ENCODE assay signal across 9 cellular contexts in the genomic region with DNA sequence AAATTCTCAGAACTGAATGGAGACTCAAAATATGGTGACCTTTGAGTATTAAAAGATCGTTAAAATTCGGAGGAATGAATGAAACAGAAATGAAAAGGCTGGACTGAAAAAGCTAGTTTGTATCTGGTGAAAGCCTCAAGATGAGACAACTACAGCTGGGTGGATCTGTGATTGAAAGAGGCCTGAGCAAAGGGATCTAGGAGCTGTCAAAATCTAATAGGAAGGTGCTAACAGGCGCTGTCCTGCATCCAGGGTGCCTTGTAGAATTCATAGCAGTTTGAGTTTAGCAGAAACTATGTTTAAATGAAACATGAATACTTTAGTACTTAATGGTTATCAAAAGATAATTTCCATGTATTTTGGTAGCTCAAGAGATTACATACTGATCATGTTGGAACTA. TPM values are rescaled to one million over a fixed set of nuclear protein-coding genes. Genes with fewer than 3 reads are reported as not detected.
A peak's percentile ranks its signal among the peaks of the same experiment; 100 is the strongest.
DNase-seq lines count a peak whose midpoint lies in the region; ATAC-seq, FAIRE-seq and TF ChIP-seq lines count a peak whose summit lies in the region.
"Had no signal": no experiment of that assay in that cellular context is flagged by ENCODE, and none has a peak within 500 bp of the region (broad histone marks: within the 10 kb centered on the region; RNA-seq: fewer than 3 reads in every experiment).

No MANE protein-coding gene starts in this region.

- ATAC-seq in T-cell (replicated peaks in 1 of 4) = no peak
- ATAC-seq in HG02885 (IDR thresholded peaks at IDR 0.05; ENCODE audit: poor library complexity, unreplicated experiment) = no peak

- FAIRE-seq in GM12891 (lab: Jason Lieb, UNC) (no peak), HTR-8/SVneo (lab: Jason Lieb, UNC) (no peak)

- H3K36me3 ChIP-seq in H7 (replicated peaks; ENCODE audit: control insufficient read depth, insufficient read depth, low read length) = no peaks in the 10 kb centered on the region
- no peaks in the 10 kb centered on the region for H3K36me3 ChIP-seq in skeletal muscle satellite cell (ENCODE audit: insufficient read depth, low read length)

- DNase-seq in H7 = no peak
- DNase-seq in T-cell = no peak
- DNase-seq in fibroblast of villous mesenchyme (ENCODE audit: low read depth) = peak; percentile 34
- DNase-seq in GM12891 (ENCODE audit: insufficient read length, low spot score) = no peak
- no peak for DNase-seq in COR-L47 (lab: John Stamatoyannopoulos, UW)
- no peak for DNase-seq in HTR-8/SVneo (ENCODE audit: insufficient read length, low spot score)
- DNase-seq: occipital lobe had no signal

- H3K4me1 ChIP-seq in skeletal muscle satellite cell (ENCODE audit: control insufficient read depth, insufficient read depth, low read length) = peaks cover 19% of the 10 kb centered on the region

- H3K4me2 ChIP-seq in skeletal muscle satellite cell (ENCODE audit: low read length) = peak overlapping the region; percentile 88

- peak overlapping the region; percentile 86 for H3K9ac ChIP-seq in skeletal muscle satellite cell (ENCODE audit: low read depth, low read length)

- CTCF ChIA-PET in T-cell (lab: Charles Lee) = interaction anchor here in 1 of 2 donors (0.6 to 3.2 kb wide), 15 partner anchors 13 to 96 kb away, joined by 3 to 19 read pairs (median 4); no protein-coding TSS in a partner anchor

- no peak for TF ChIP-seq POLR2A in GM12891 (IDR thresholded peaks at IDR 0.05; ENCODE audit: low read depth, low read length)

- peak overlapping the region; percentile 88 to 97 (median 92) for H3K4me3 Mint-ChIP-seq in T-cell

- H3K27me3 Mint-ChIP-seq in T-cell = no peaks in the 10 kb centered on the region

- H3K27me3 ChIP-seq in H7 (ENCODE audit: control insufficient read depth, insufficient read depth, low read length) (no peaks in the 10 kb centered on the region), skeletal muscle satellite cell (ENCODE audit: control insufficient read depth, insufficient read depth, low read length) (no peaks in the 10 kb centered on the region)

- TF ChIP-seq CTCF in fibroblast of villous mesenchyme (IDR thresholded peaks at IDR 0.05; ENCODE audit: insufficient read depth, low read depth, low read length) = no peak

- H3K4me1 Mint-ChIP-seq in T-cell = peaks cover 59 to 66% (median 66%) of the 10 kb centered on the region in 3 donors

- POLR2A ChIA-PET in T-cell (lab: Charles Lee) = interaction anchor here (0.6 to 1.0 kb wide), 8 partner anchors 28 to 1461 kb away, joined by 3 to 6 read pairs (median 3); no protein-coding TSS in a partner anchor

- H3K9me3 Mint-ChIP-seq in T-cell = no peaks in the 10 kb centered on the region

- H3K4me3 ChIP-seq in H7 (ENCODE audit: insufficient read depth, low read depth, low read length) (peak overlapping the region; percentile 71; the same call in 1 of the 2 replicates), fibroblast of villous mesenchyme (ENCODE audit: low read depth, low read length) (peak overlapping the region; percentile 66), skeletal muscle satellite cell (ENCODE audit: low read length) (peak overlapping the region; percentile 84)

- H3K36me3 Mint-ChIP-seq in T-cell = peaks cover 10% of the 10 kb centered on the region

- H3K27ac Mint-ChIP-seq in T-cell = peak overlapping the region; percentile 92 to 95

- no peaks in the 10 kb centered on the region for H3K9me3 ChIP-seq in skeletal muscle satellite cell (replicated peaks; ENCODE audit: low read length)

TF ChIP-seq in GM12891, 5 proteins besides CTCF, POLR2A, EP300 and RAD21:
- TF ChIP-seq TAF1 (IDR thresholded peaks at IDR 0.05; ENCODE audit: low read depth, low read length) (no peak), PAX5 (IDR thresholded peaks at IDR 0.05; ENCODE audit: insufficient read depth, low read length, severe bottlenecking) (no peak), POLR2AphosphoS5 (IDR thresholded peaks at IDR 0.05; ENCODE audit: low read depth, low read length) (no peak), POU2F2 (IDR thresholded peaks at IDR 0.05; ENCODE audit: low read depth, low read length) (no peak), SPI1 (IDR thresholded peaks at IDR 0.05; ENCODE audit: low read depth, low read length) (no peak)
TF ChIP-seq in GM12891: peak in this region for 0.

RNA-seq across cellular contexts. Expression of a gene that starts 2.3 kb away (rescaled TPM):
- 50.9 and 68.9 TPM in 2 replicates for total RNA-seq in H7 (2014; rRNA removed; shearing (Covaris generic))
- 10 to 100 TPM; 67.5 to 86.5 (median 74.2) TPM for total RNA-seq in T-cell
- total RNA-seq in fibroblast of villous mesenchyme = 38.3 and 53.1 TPM in 2 replicates
- 38.0 and 39.3 TPM in 2 replicates for total RNA-seq in skeletal muscle satellite cell (2012; rRNA removed)
- polyA plus RNA-seq in GM12891 (2012; ENCODE audit: low read depth, missing spikeins) = 36.2 TPM
